In the genomic region with DNA sequence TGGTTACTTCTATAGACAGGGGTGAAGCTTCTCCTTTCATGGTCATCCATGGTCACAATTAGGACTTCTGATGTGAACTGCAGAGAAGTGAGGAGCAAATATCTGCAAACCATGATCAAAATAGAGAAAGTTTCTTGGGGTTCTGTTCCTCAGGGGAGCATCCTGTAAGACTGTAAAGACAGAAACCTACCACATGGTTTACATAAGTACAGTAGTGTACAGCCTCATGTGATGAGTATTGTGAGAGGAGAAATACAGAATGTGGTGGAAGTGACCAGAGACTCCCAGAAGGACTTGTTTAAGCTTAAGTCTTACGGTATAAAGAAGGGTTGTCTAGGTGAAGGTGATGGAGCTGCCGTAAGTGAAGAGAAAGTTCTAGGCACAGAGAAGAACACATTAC, we compare ENCODE assay signal across 1 cellular context.
TF ChIP-seq lines count a peak whose summit lies in the region.

No MANE protein-coding gene starts in this region.

TF ChIP-seq in GM12878, 131 proteins besides CTCF, POLR2A, EP300 and RAD21 (continued from another document):
- TF ChIP-seq, protein P1, sequence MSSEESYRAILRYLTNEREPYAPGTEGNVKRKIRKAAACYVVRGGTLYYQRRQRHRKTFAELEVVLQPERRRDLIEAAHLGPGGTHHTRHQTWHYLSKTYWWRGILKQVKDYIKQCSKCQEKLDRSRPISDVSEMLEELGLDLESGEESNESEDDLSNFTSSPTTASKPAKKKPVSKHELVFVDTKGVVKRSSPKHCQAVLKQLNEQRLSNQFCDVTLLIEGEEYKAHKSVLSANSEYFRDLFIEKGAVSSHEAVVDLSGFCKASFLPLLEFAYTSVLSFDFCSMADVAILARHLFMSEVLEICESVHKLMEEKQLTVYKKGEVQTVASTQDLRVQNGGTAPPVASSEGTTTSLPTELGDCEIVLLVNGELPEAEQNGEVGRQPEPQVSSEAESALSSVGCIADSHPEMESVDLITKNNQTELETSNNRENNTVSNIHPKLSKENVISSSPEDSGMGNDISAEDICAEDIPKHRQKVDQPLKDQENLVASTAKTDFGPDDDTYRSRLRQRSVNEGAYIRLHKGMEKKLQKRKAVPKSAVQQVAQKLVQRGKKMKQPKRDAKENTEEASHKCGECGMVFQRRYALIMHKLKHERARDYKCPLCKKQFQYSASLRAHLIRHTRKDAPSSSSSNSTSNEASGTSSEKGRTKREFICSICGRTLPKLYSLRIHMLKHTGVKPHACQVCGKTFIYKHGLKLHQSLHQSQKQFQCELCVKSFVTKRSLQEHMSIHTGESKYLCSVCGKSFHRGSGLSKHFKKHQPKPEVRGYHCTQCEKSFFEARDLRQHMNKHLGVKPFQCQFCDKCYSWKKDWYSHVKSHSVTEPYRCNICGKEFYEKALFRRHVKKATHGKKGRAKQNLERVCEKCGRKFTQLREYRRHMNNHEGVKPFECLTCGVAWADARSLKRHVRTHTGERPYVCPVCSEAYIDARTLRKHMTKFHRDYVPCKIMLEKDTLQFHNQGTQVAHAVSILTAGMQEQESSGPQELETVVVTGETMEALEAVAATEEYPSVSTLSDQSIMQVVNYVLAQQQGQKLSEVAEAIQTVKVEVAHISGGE (CRISPR knock-in tag; IDR thresholded peaks at IDR 0.05) = no peak
- TF ChIP-seq SP1 (IDR thresholded peaks at IDR 0.05; ENCODE audit: low read depth, low read length) = no peak
- no peak for TF ChIP-seq PKNOX1 (IDR thresholded peaks at IDR 0.05)
- no peak for TF ChIP-seq ZBED1 (IDR thresholded peaks at IDR 0.05; ENCODE audit: borderline replicate concordance)
- TF ChIP-seq MAX (IDR thresholded peaks at IDR 0.05; ENCODE audit: low read depth, low read length) = no peak
- TF ChIP-seq, protein P2, sequence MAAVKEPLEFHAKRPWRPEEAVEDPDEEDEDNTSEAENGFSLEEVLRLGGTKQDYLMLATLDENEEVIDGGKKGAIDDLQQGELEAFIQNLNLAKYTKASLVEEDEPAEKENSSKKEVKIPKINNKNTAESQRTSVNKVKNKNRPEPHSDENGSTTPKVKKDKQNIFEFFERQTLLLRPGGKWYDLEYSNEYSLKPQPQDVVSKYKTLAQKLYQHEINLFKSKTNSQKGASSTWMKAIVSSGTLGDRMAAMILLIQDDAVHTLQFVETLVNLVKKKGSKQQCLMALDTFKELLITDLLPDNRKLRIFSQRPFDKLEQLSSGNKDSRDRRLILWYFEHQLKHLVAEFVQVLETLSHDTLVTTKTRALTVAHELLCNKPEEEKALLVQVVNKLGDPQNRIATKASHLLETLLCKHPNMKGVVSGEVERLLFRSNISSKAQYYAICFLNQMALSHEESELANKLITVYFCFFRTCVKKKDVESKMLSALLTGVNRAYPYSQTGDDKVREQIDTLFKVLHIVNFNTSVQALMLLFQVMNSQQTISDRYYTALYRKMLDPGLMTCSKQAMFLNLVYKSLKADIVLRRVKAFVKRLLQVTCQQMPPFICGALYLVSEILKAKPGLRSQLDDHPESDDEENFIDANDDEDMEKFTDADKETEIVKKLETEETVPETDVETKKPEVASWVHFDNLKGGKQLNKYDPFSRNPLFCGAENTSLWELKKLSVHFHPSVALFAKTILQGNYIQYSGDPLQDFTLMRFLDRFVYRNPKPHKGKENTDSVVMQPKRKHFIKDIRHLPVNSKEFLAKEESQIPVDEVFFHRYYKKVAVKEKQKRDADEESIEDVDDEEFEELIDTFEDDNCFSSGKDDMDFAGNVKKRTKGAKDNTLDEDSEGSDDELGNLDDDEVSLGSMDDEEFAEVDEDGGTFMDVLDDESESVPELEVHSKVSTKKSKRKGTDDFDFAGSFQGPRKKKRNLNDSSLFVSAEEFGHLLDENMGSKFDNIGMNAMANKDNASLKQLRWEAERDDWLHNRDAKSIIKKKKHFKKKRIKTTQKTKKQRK (IDR thresholded peaks at IDR 0.05; ENCODE audit: low read depth, low read length) = no peak
